ENCODE assay signal across 1 cellular context in genomic region chr19:35204799-35205732, GRCh38.
TF ChIP-seq lines count a peak whose summit lies in the region.

No MANE protein-coding gene starts in this region.

TF ChIP-seq in K562, 482 proteins besides CTCF, POLR2A, EP300 and RAD21 (continued from another document and continues in another):
- TF ChIP-seq, protein P1, sequence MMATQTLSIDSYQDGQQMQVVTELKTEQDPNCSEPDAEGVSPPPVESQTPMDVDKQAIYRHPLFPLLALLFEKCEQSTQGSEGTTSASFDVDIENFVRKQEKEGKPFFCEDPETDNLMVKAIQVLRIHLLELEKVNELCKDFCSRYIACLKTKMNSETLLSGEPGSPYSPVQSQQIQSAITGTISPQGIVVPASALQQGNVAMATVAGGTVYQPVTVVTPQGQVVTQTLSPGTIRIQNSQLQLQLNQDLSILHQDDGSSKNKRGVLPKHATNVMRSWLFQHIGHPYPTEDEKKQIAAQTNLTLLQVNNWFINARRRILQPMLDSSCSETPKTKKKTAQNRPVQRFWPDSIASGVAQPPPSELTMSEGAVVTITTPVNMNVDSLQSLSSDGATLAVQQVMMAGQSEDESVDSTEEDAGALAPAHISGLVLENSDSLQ (IDR thresholded peaks at IDR 0.05) = peak; percentile 42
- TF ChIP-seq ELF1 (tag; IDR thresholded peaks at IDR 0.05) (no peak), TAF9B (IDR thresholded peaks at IDR 0.05; ENCODE audit: partially characterized antibody) (no peak), NR2F6 (CRISPR knock-in tag; IDR thresholded peaks at IDR 0.05) (peak; percentile 66; the same call in 1 of the 2 replicates), ZNF124 (CRISPR knock-in tag; IDR thresholded peaks at IDR 0.05) (no peak), POLR2AphosphoS2 (IDR thresholded peaks at IDR 0.05; ENCODE audit: low read length) (no peak), DMBX1 (CRISPR knock-in tag; IDR thresholded peaks at IDR 0.05; ENCODE audit: borderline replicate concordance) (peak; percentile 99), NEUROD1 (IDR thresholded peaks at IDR 0.05; ENCODE audit: borderline replicate concordance, low read depth, low read length, partially characterized antibody) (no peak), BCOR (IDR thresholded peaks at IDR 0.05) (peak; percentile 97), SMAD1 (IDR thresholded peaks at IDR 0.05; ENCODE audit: low read depth, low read length, partially characterized antibody) (no peak), POLR2B (IDR thresholded peaks at IDR 0.05; ENCODE audit: low read depth, partially characterized antibody) (peak; percentile 57), SRSF9 (IDR thresholded peaks at IDR 0.05; ENCODE audit: borderline replicate concordance, low read depth, low read length) (no peak), OTX1 (CRISPR knock-in tag; IDR thresholded peaks at IDR 0.05) (peak; percentile 98), STAT5A (IDR thresholded peaks at IDR 0.05; ENCODE audit: borderline replicate concordance, low read length) (no peak), PYGO2 (tag; IDR thresholded peaks at IDR 0.05) (peak; percentile 99), RBM34 (IDR thresholded peaks at IDR 0.05; ENCODE audit: borderline replicate concordance, insufficient read depth, low read length) (no peak), ZNF224 (CRISPR knock-in tag; IDR thresholded peaks at IDR 0.05) (no peak), ZNF175 (CRISPR knock-in tag; IDR thresholded peaks at IDR 0.05; ENCODE audit: low read depth) (peak; percentile 99), SIRT6 (IDR thresholded peaks at IDR 0.05; ENCODE audit: low read depth, low read length) (no peak), ZHX1 (conservative IDR thresholded peaks at IDR 0.05; ENCODE audit: low read length) (no peak), ZNF324 (CRISPR knock-in tag; IDR thresholded peaks at IDR 0.05) (peak; percentile 77; the same call in 1 of the 2 replicates), RHOXF2B (CRISPR knock-in tag; conservative IDR thresholded peaks at IDR 0.05) (peak; percentile 92), MYNN (IDR thresholded peaks at IDR 0.05) (no peak), MYNN (CRISPR knock-in tag; IDR thresholded peaks at IDR 0.05) (no peak), POLR2AphosphoS5 (IDR thresholded peaks at IDR 0.05; ENCODE audit: control insufficient read depth, insufficient read depth, low read depth, low read length) (no peak), MAFF (IDR thresholded peaks at IDR 0.05; ENCODE audit: low read length) (no peak), NCOR1 (IDR thresholded peaks at IDR 0.05) (no peak), ZSCAN32 (CRISPR knock-in tag; IDR thresholded peaks at IDR 0.05) (peak; percentile 83; the same call in 1 of the 2 replicates), SMARCA4 (IDR thresholded peaks at IDR 0.05) (peak; percentile 90), HNRNPH1 (optimal IDR thresholded peaks at IDR 0.05; ENCODE audit: low read depth, low read length) (no peak), FOXA3 (CRISPR knock-in tag; conservative IDR thresholded peaks at IDR 0.05 in 1 of 2, IDR thresholded peaks at IDR 0.05 in 1 of 2) (peak in 1 of 2 experiments; percentile 47; a peak in 2 of 4 replicates), ZNF778 (CRISPR knock-in tag; IDR thresholded peaks at IDR 0.05) (no peak), ZNF780A (CRISPR knock-in tag; IDR thresholded peaks at IDR 0.05) (peak; percentile 85), ZSCAN29 (IDR thresholded peaks at IDR 0.05) (no peak), ERF (CRISPR knock-in tag; IDR thresholded peaks at IDR 0.05) (peak; percentile 98), ZNF655 (CRISPR knock-in tag; IDR thresholded peaks at IDR 0.05) (no peak), MTA3 (IDR thresholded peaks at IDR 0.05; ENCODE audit: borderline replicate concordance) (peak; percentile 63; the same call in 1 of the 2 replicates), ZFP1 (CRISPR knock-in tag; IDR thresholded peaks at IDR 0.05) (peak; percentile 62), MAFK (IDR thresholded peaks at IDR 0.05; ENCODE audit: low read length) (no peak), ZNF146 (CRISPR knock-in tag; IDR thresholded peaks at IDR 0.05; ENCODE audit: unreplicated experiment) (no peak), TRIM25 (IDR thresholded peaks at IDR 0.05; ENCODE audit: borderline replicate concordance) (no peak), MYC (IDR thresholded peaks at IDR 0.05; ENCODE audit: low read depth, low read length) (no peak), MYC (CRISPR knock-in tag; IDR thresholded peaks at IDR 0.05; ENCODE audit: borderline replicate concordance, low read depth) (peak; percentile 97), RBBP5 (IDR thresholded peaks at IDR 0.05; ENCODE audit: borderline replicate concordance, insufficient read depth, low read length, poor library complexity, severe bottlenecking) (peak; percentile 40), TGIF2 (CRISPR knock-in tag; IDR thresholded peaks at IDR 0.05) (no peak), PTRF (tag; IDR thresholded peaks at IDR 0.05) (peak; percentile 98), ZKSCAN1 (IDR thresholded peaks at IDR 0.05; ENCODE audit: low read depth, low read length) (no peak)
- TF ChIP-seq, protein P2, sequence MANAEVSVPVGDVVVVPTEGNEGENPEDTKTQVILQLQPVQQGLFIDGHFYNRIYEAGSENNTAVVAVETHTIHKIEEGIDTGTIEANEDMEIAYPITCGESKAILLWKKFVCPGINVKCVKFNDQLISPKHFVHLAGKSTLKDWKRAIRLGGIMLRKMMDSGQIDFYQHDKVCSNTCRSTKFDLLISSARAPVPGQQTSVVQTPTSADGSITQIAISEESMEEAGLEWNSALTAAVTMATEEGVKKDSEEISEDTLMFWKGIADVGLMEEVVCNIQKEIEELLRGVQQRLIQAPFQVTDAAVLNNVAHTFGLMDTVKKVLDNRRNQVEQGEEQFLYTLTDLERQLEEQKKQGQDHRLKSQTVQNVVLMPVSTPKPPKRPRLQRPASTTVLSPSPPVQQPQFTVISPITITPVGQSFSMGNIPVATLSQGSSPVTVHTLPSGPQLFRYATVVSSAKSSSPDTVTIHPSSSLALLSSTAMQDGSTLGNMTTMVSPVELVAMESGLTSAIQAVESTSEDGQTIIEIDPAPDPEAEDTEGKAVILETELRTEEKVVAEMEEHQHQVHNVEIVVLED (CRISPR knock-in tag; IDR thresholded peaks at IDR 0.05) = peak; percentile 71
- TF ChIP-seq, protein P3, sequence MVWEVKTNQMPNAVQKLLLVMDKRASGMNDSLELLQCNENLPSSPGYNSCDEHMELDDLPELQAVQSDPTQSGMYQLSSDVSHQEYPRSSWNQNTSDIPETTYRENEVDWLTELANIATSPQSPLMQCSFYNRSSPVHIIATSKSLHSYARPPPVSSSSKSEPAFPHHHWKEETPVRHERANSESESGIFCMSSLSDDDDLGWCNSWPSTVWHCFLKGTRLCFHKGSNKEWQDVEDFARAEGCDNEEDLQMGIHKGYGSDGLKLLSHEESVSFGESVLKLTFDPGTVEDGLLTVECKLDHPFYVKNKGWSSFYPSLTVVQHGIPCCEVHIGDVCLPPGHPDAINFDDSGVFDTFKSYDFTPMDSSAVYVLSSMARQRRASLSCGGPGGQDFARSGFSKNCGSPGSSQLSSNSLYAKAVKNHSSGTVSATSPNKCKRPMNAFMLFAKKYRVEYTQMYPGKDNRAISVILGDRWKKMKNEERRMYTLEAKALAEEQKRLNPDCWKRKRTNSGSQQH (CRISPR knock-in tag; IDR thresholded peaks at IDR 0.05) = peak; percentile 97
- TF ChIP-seq, protein P4, sequence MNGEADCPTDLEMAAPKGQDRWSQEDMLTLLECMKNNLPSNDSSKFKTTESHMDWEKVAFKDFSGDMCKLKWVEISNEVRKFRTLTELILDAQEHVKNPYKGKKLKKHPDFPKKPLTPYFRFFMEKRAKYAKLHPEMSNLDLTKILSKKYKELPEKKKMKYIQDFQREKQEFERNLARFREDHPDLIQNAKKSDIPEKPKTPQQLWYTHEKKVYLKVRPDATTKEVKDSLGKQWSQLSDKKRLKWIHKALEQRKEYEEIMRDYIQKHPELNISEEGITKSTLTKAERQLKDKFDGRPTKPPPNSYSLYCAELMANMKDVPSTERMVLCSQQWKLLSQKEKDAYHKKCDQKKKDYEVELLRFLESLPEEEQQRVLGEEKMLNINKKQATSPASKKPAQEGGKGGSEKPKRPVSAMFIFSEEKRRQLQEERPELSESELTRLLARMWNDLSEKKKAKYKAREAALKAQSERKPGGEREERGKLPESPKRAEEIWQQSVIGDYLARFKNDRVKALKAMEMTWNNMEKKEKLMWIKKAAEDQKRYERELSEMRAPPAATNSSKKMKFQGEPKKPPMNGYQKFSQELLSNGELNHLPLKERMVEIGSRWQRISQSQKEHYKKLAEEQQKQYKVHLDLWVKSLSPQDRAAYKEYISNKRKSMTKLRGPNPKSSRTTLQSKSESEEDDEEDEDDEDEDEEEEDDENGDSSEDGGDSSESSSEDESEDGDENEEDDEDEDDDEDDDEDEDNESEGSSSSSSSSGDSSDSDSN (IDR thresholded peaks at IDR 0.05; ENCODE audit: borderline replicate concordance in 1 of 2, low read depth in 2 of 2, low read length in 2 of 2) = no peak
- TF ChIP-seq, protein P5, sequence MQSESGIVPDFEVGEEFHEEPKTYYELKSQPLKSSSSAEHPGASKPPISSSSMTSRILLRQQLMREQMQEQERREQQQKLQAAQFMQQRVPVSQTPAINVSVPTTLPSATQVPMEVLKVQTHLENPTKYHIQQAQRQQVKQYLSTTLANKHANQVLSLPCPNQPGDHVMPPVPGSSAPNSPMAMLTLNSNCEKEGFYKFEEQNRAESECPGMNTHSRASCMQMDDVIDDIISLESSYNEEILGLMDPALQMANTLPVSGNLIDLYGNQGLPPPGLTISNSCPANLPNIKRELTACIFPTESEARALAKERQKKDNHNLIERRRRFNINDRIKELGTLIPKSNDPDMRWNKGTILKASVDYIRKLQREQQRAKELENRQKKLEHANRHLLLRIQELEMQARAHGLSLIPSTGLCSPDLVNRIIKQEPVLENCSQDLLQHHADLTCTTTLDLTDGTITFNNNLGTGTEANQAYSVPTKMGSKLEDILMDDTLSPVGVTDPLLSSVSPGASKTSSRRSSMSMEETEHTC (IDR thresholded peaks at IDR 0.05) = no peak
- TF ChIP-seq, protein P6, sequence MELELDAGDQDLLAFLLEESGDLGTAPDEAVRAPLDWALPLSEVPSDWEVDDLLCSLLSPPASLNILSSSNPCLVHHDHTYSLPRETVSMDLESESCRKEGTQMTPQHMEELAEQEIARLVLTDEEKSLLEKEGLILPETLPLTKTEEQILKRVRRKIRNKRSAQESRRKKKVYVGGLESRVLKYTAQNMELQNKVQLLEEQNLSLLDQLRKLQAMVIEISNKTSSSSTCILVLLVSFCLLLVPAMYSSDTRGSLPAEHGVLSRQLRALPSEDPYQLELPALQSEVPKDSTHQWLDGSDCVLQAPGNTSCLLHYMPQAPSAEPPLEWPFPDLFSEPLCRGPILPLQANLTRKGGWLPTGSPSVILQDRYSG (tag; conservative IDR thresholded peaks at IDR 0.05; ENCODE audit: low read depth) = peak; percentile 99
- TF ChIP-seq, protein P7, sequence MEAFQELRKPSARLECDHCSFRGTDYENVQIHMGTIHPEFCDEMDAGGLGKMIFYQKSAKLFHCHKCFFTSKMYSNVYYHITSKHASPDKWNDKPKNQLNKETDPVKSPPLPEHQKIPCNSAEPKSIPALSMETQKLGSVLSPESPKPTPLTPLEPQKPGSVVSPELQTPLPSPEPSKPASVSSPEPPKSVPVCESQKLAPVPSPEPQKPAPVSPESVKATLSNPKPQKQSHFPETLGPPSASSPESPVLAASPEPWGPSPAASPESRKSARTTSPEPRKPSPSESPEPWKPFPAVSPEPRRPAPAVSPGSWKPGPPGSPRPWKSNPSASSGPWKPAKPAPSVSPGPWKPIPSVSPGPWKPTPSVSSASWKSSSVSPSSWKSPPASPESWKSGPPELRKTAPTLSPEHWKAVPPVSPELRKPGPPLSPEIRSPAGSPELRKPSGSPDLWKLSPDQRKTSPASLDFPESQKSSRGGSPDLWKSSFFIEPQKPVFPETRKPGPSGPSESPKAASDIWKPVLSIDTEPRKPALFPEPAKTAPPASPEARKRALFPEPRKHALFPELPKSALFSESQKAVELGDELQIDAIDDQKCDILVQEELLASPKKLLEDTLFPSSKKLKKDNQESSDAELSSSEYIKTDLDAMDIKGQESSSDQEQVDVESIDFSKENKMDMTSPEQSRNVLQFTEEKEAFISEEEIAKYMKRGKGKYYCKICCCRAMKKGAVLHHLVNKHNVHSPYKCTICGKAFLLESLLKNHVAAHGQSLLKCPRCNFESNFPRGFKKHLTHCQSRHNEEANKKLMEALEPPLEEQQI (IDR thresholded peaks at IDR 0.05) = peak; percentile 60; the same call in 1 of the 2 replicates
